In the genomic region with DNA sequence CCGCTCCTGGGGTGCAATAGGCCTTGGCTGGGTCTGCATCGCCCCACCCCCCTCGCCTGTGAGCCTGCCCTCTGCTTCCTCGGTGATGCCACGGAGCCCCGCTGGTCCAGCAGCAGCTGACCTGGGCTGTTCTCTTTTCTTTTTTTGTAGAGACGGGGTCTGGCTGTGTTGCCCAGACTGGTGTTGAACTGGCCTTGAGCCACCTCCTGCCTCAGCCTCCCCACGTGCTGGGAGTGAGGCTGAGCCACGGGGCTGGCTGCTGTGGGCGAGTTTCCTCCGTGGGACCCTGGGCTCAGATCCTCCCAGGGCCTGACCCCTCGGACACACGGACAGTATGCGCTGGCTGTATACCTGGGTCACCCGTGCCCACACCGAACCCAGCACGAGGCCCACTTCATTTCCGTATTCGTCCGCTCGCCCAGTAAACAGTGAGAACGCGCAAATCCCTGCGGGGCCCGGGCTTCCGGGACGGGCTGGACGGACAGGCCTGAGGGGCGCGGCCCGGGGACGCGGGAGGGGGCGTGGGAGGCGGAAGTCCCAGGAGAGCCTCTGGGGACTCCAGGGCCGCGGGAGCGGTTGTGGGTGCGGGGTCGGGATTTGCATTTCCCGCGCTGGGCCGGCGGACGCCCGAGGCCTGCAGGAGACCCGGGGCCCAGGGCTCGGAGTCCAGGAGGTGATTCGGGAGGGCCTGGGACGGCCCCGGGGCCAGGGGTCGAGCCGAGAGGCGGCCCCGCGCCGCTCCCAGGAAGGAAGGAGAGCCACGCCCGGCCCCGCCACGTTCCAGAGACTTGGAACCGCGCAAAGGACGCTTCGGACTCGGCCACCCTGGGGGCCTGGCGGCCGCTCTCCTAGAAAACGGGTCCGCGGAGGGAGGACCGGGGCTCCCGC, we compare ENCODE assay signal across 8 cellular contexts. TPM values are rescaled to one million over a fixed set of nuclear protein-coding genes. Genes with fewer than 3 reads are reported as not detected.
DNase-seq lines count a peak whose midpoint lies in the region; ATAC-seq and TF ChIP-seq lines count a peak whose summit lies in the region.

No MANE protein-coding gene starts in this region.

- no peaks in the 10 kb centered on the region for H3K36me3 ChIP-seq in HUES64 (ENCODE audit: insufficient read depth, low read length)

- peak; percentile 72 for ATAC-seq in sciatic nerve

- intact Hi-C loops in sciatic nerve (cut with DNase I), result no loop called here

- H3K4me3 ChIP-seq in HUES64 (ENCODE audit: low read length) (peak overlapping the region; percentile 26; the same call in 1 of the 2 replicates), fibroblast of the aortic adventitia (ENCODE audit: low read depth, low read length) (peak overlapping the region; percentile 38)

- peaks cover 5% of the 10 kb centered on the region for H3K4me1 ChIP-seq in HUES64 (ENCODE audit: insufficient read depth, low read length)

- no peak for TF ChIP-seq CTCF in fibroblast of the aortic adventitia (IDR thresholded peaks at IDR 0.05; ENCODE audit: insufficient read depth, low read length)

- no peak overlapping the region for H3K27ac ChIP-seq in HUES64 (ENCODE audit: low read depth, low read length)

- 0 out of 2 replicates have a peak overlapping the region, but pooled peaks have one; percentile 14 for H3K9ac ChIP-seq in HUES64 (ENCODE audit: low read depth, low read length)

- 87% methylated on average over 73 of the region's 73 CpGs for whole genome bisulfite sequencing in HUES64

- DNase-seq in fibroblast of the aortic adventitia (ENCODE audit: low read depth) (peak; percentile 2), sciatic nerve (ENCODE audit: low spot score) (no peak), NCI-H1436 (lab: John Stamatoyannopoulos, UW) (no peak), NCI-H69 (lab: John Stamatoyannopoulos, UW) (no peak)
- DNase-seq in stimulated activated CD8-positive, alpha-beta memory T cell treated with anti-CD3 and anti-CD28 coated beads, Interleukin-4, amount 100 ng/mL, for 48 hours, result no peak
- DNase-seq in stimulated activated CD4-positive, alpha-beta T cell treated with anti-CD3 and anti-CD28 coated beads, Interleukin-2, amount 100 ng/mL, for 48 hours, result no peak

- peak; percentile 26 for TF ChIP-seq POLR2A in GM18526 (IDR thresholded peaks at IDR 0.05; ENCODE audit: extremely low read depth, insufficient read length)

- H3K27me3 ChIP-seq in HUES64 (ENCODE audit: insufficient read depth, low read length), result peaks cover 2% of the 10 kb centered on the region; the same call in 1 of the 2 replicates

- H3K9me3 ChIP-seq in HUES64 (ENCODE audit: insufficient read depth, low read depth, low read length), result peaks cover 3% of the 10 kb centered on the region; the same call in 1 of the 2 replicates

RNA-seq across cellular contexts. Expression of a gene that starts 57.8 kb away (rescaled TPM):
- polyA plus RNA-seq in HUES64 (2013, experiment 1 of 2), result 159 TPM
- 166 TPM for polyA plus RNA-seq in HUES64 (2013, experiment 2 of 2)
- total RNA-seq in fibroblast of the aortic adventitia (ENCODE audit: low replicate concordance) (86.6 and 140 TPM in 2 replicates), sciatic nerve (129 TPM)
